ENCODE assay signal across 1 cellular context in genomic region chr17:47720754-47721533, GRCh38.
A peak's percentile ranks its signal among the peaks of the same experiment; 100 is the strongest.
TF ChIP-seq lines count a peak whose summit lies in the region.

No MANE protein-coding gene starts in this region.

TF ChIP-seq in GM12878, 131 proteins besides CTCF, POLR2A, EP300 and RAD21 (continued from another document):
- TF ChIP-seq CEBPZ (IDR thresholded peaks at IDR 0.05; ENCODE audit: low read depth, low read length), result no peak
- 0 out of 2 replicates have a peak, but pooled peaks have one; percentile 30 for TF ChIP-seq NR2F1 (conservative IDR thresholded peaks at IDR 0.05)
- TF ChIP-seq GABPA (IDR thresholded peaks at IDR 0.05; ENCODE audit: low read depth), result no peak
